23 cellular contexts compared by ENCODE assay signal in the genomic region with DNA sequence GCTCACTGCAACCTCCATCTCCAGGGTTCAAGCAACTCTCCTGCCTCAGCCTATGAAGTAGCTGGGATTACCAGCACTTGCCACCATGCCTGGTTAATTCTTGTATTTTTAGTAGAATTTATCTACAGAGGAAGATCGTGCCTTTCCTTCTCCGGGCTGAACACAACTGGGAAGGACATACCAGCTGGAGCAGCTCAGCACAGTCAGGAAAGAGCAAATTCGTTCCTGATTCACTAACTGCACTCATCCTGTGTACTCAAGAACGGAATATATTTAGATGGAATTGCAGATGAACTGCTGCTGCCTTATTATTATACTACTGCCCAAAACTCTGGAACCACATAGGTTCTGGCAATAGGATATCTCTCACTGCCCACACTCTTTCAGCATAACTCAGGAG.
"Had no signal": no experiment of that assay in that cellular context is flagged by ENCODE, and none has a peak within 500 bp of the region (broad histone marks: within the 10 kb centered on the region; RNA-seq: fewer than 3 reads in every experiment).

No MANE protein-coding gene starts in this region.

- H3K4me1 Mint-ChIP-seq: nephron progenitor cell had no signal

- ATAC-seq: heart right ventricle, left cardiac atrium, pancreas, psoas muscle, upper lobe of right lung had no signal

- H3K4me3 ChIP-seq: breast epithelium, heart right ventricle, pancreas, psoas muscle, right atrium auricular region, spleen, thyroid gland, upper lobe of right lung had no signal

- DNase-seq: activated CD4-positive, alpha-beta T cell treated with anti-CD3 and anti-CD28 coated beads, Interleukin-2, amount 50 U/mL, for 48 hours; activated effector memory CD4-positive, alpha-beta T cell treated with Interleukin-2 at 50 U/mL for 16 hours; activated naive CD4-positive, alpha-beta T cell treated with anti-CD3 and anti-CD28 coated beads for 36 hours; activated naive CD8-positive, alpha-beta T cell treated with anti-CD3 and anti-CD28 coated beads, Interleukin-2, amount 10 ng/mL, durations not matched to agents 7 days and 5 days; amniotic stem cell; erythroblast; foreskin fibroblast; heart right ventricle; left cardiac atrium; nephron progenitor cell; pancreas; psoas muscle; spleen; stimulated activated CD4-positive, alpha-beta T cell treated with anti-CD3 and anti-CD28 coated beads, Interleukin-4, amount 100 ng/mL, for 24 hours; substantia nigra; T-helper 9 cell; thyroid gland; upper lobe of right lung had no signal

- H3K9me3 ChIP-seq: breast epithelium, heart right ventricle, pancreas, psoas muscle, right atrium auricular region, spleen, thyroid gland, upper lobe of right lung had no signal

- H3K27me3 Mint-ChIP-seq: activated naive CD8-positive, alpha-beta T cell treated with anti-CD3 and anti-CD28 coated beads, Interleukin-2, amount 10 ng/mL, durations not matched to agents 7 days and 5 days; central memory CD8-positive, alpha-beta T cell; memory B cell; stimulated activated naive CD8-positive, alpha-beta T cell treated with anti-CD3 and anti-CD28 coated beads, Interleukin-15, Interleukin-2, amounts not matched to agents 100 ng/mL and 50 ng/mL, for 24 hours had no signal

- H3K9me3 Mint-ChIP-seq: activated naive CD4-positive, alpha-beta T cell treated with anti-CD3 and anti-CD28 coated beads for 36 hours; activated naive CD8-positive, alpha-beta T cell treated with anti-CD3 and anti-CD28 coated beads, Interleukin-2, amount 10 ng/mL, durations not matched to agents 7 days and 5 days; central memory CD8-positive, alpha-beta T cell; memory B cell; nephron progenitor cell; stimulated activated naive CD8-positive, alpha-beta T cell treated with anti-CD3 and anti-CD28 coated beads, Interleukin-15, Interleukin-2, amounts not matched to agents 100 ng/mL and 50 ng/mL, for 24 hours had no signal

- H3K27me3 ChIP-seq: breast epithelium, heart right ventricle, pancreas, right atrium auricular region, spleen, thyroid gland, upper lobe of right lung had no signal

- H3K4me1 ChIP-seq: breast epithelium, heart right ventricle, pancreas, right atrium auricular region, spleen, thyroid gland, upper lobe of right lung had no signal

- H3K27ac Mint-ChIP-seq: activated naive CD4-positive, alpha-beta T cell treated with anti-CD3 and anti-CD28 coated beads for 36 hours; activated naive CD8-positive, alpha-beta T cell treated with anti-CD3 and anti-CD28 coated beads, Interleukin-2, amount 10 ng/mL, durations not matched to agents 7 days and 5 days; nephron progenitor cell had no signal

- H3K36me3 ChIP-seq: breast epithelium had no signal

- H3K4me3 Mint-ChIP-seq: activated naive CD4-positive, alpha-beta T cell treated with anti-CD3 and anti-CD28 coated beads for 36 hours; activated naive CD8-positive, alpha-beta T cell treated with anti-CD3 and anti-CD28 coated beads, Interleukin-2, amount 10 ng/mL, durations not matched to agents 7 days and 5 days; central memory CD8-positive, alpha-beta T cell; memory B cell; nephron progenitor cell; stimulated activated naive CD8-positive, alpha-beta T cell treated with anti-CD3 and anti-CD28 coated beads, Interleukin-15, Interleukin-2, amounts not matched to agents 100 ng/mL and 50 ng/mL, for 24 hours had no signal

- H3K27ac ChIP-seq: breast epithelium, heart right ventricle, pancreas, psoas muscle, right atrium auricular region, spleen, thyroid gland, upper lobe of right lung had no signal
